Comparison of ENCODE assay signal across 8 cellular contexts in genomic region chr16:4415538-4416199, GRCh38. TPM values are rescaled to one million over a fixed set of nuclear protein-coding genes. Genes with fewer than 3 reads are reported as not detected.
DNase-seq lines count a peak whose midpoint lies in the region.

No MANE protein-coding gene starts in this region.

- peak overlapping the region; percentile 66 for H3K4me3 ChIP-seq in ectodermal cell (ENCODE audit: insufficient read depth, low read depth, low read length)

- peaks cover 37% of the 10 kb centered on the region for H3K4me1 Mint-ChIP-seq in activated CD4-positive, alpha-beta memory T cell treated with anti-CD3 and anti-CD28 coated beads for 36 hours (ENCODE audit: low read depth)

- H3K4me3 Mint-ChIP-seq in activated CD4-positive, alpha-beta memory T cell treated with anti-CD3 and anti-CD28 coated beads for 36 hours: peak overlapping the region; percentile 88

- POLR2A ChIA-PET in activated CD4-positive, alpha-beta memory T cell treated with anti-CD3 and anti-CD28 coated beads for 36 hours (lab: Charles Lee): interaction anchor here (0.5 to 3.4 kb wide), 9 partner anchors 10 to 278 kb away, joined by 3 to 18 read pairs (median 4); partner anchors contain the start of genes CDIP1, DNAJA3, HMOX2 and NMRAL1

- no peaks in the 10 kb centered on the region for H3K9me3 Mint-ChIP-seq in activated CD4-positive, alpha-beta memory T cell treated with anti-CD3 and anti-CD28 coated beads for 36 hours

- intact Hi-C loops in activated CD4-positive, alpha-beta memory T cell treated with anti-CD3 and anti-CD28 coated beads for 36 hours (cut with micrococcal nuclease): loop anchor here (2.0 to 10.0 kb wide), 5 partner anchors 61 to 209 kb away; partner anchors contain the start of genes HMOX2, MGRN1 and TFAP4

- no peak overlapping the region for H3K27ac ChIP-seq in ectodermal cell (ENCODE audit: insufficient read depth, low read depth, low read length, poor library complexity, severe bottlenecking)

- H3K36me3 Mint-ChIP-seq in activated CD4-positive, alpha-beta memory T cell treated with anti-CD3 and anti-CD28 coated beads for 36 hours: peaks cover 27% of the 10 kb centered on the region

- H3K27me3 ChIP-seq in ectodermal cell (ENCODE audit: control insufficient read depth, insufficient read depth, low read length, poor library complexity, severe bottlenecking): peaks cover 23% of the 10 kb centered on the region

- H3K9me3 ChIP-seq in ectodermal cell (ENCODE audit: control insufficient read depth, low read length): no peaks in the 10 kb centered on the region

- no peaks in the 10 kb centered on the region for H3K36me3 ChIP-seq in ectodermal cell (ENCODE audit: control insufficient read depth, insufficient read depth, low read length)

- H3K27ac Mint-ChIP-seq in activated CD4-positive, alpha-beta memory T cell treated with anti-CD3 and anti-CD28 coated beads for 36 hours: peak overlapping the region; percentile 88

- CTCF ChIA-PET in activated CD4-positive, alpha-beta memory T cell treated with anti-CD3 and anti-CD28 coated beads for 36 hours (lab: Charles Lee): interaction anchor here (1.0 to 9.8 kb wide), 6 partner anchors 10 to 235 kb away, joined by 3 to 67 read pairs (median 5); partner anchors contain the start of gene DNAJA3

- H3K4me1 ChIP-seq in ectodermal cell (ENCODE audit: control insufficient read depth, insufficient read depth, low read length): no peaks in the 10 kb centered on the region

- WGBS in ectodermal cell, 2 experiments: 7 to 8% methylated on average over 44 of the region's 44 CpGs

- DNase-seq in NCI-H82 (lab: John Stamatoyannopoulos, UW) (peak; percentile 34), NCI-H82 treated with DMSO at 0.1 percent for 48 hours (lab: John Stamatoyannopoulos, UW; ENCODE audit: unreplicated experiment) (no peak), LoVo (ENCODE audit: low spot score) (peak; percentile 27), medulla oblongata (ENCODE audit: extremely low spot score) (peak; percentile 84), middle frontal gyrus (ENCODE audit: extremely low spot score, low spot score) (no peak)
- peak; percentile 76 for DNase-seq in activated CD4-positive, alpha-beta memory T cell treated with anti-CD3 and anti-CD28 coated beads for 36 hours
- DNase-seq in stimulated activated CD8-positive, alpha-beta memory T cell treated with anti-CD3 and anti-CD28 coated beads, Interleukin-4, amount 100 ng/mL, for 48 hours: peak; percentile 73

- no peaks in the 10 kb centered on the region for H3K27me3 Mint-ChIP-seq in activated CD4-positive, alpha-beta memory T cell treated with anti-CD3 and anti-CD28 coated beads for 36 hours

RNA-seq across cellular contexts. Expression of gene CORO7, which starts 0.7 kb away (rescaled TPM):
- total RNA-seq in activated CD4-positive, alpha-beta memory T cell treated with anti-CD3 and anti-CD28 coated beads for 36 hours: 100 to 1,000 TPM in 1 of 2 experiments, 10 to 100 TPM in 1; 90.4 to 101 TPM
- 14.3 TPM for polyA plus RNA-seq in ectodermal cell (2013, experiment 1 of 4)
- 17.3 TPM for polyA plus RNA-seq in ectodermal cell (2013, experiment 2 of 4)
- polyA plus RNA-seq in ectodermal cell (2013, experiment 3 of 4): 13.8 TPM
- polyA plus RNA-seq in ectodermal cell (2013, experiment 4 of 4): 15.1 TPM

RNA-seq across cellular contexts. Expression of gene DNAJA3, which starts 10.0 kb away (rescaled TPM):
- 10 to 100 TPM; 74.6 to 75.0 TPM for total RNA-seq in activated CD4-positive, alpha-beta memory T cell treated with anti-CD3 and anti-CD28 coated beads for 36 hours
- 39.7 TPM for polyA plus RNA-seq in ectodermal cell (2013, experiment 1 of 4)
- polyA plus RNA-seq in ectodermal cell (2013, experiment 2 of 4): 42.9 TPM
- polyA plus RNA-seq in ectodermal cell (2013, experiment 3 of 4): 38.2 TPM
- polyA plus RNA-seq in ectodermal cell (2013, experiment 4 of 4): 34.1 TPM

RNA-seq across cellular contexts. Expression of gene VASN, which starts 44.0 kb away (rescaled TPM):
- under 1 TPM in 1 of 2 experiments, not detected in 1; 0.07 TPM for total RNA-seq in activated CD4-positive, alpha-beta memory T cell treated with anti-CD3 and anti-CD28 coated beads for 36 hours
- polyA plus RNA-seq in ectodermal cell (2013, experiment 1 of 4): 16.2 TPM
- polyA plus RNA-seq in ectodermal cell (2013, experiment 2 of 4): 13.3 TPM
- 14.9 TPM for polyA plus RNA-seq in ectodermal cell (2013, experiment 3 of 4)
- polyA plus RNA-seq in ectodermal cell (2013, experiment 4 of 4): 16.3 TPM

RNA-seq across cellular contexts. Expression of gene NMRAL1, which starts 58.8 kb away (rescaled TPM):
- 10 to 100 TPM; 50.5 to 55.0 TPM for total RNA-seq in activated CD4-positive, alpha-beta memory T cell treated with anti-CD3 and anti-CD28 coated beads for 36 hours
- 53.5 TPM for polyA plus RNA-seq in ectodermal cell (2013, experiment 1 of 4)
- polyA plus RNA-seq in ectodermal cell (2013, experiment 2 of 4): 55.1 TPM
- 38.3 TPM for polyA plus RNA-seq in ectodermal cell (2013, experiment 3 of 4)
- polyA plus RNA-seq in ectodermal cell (2013, experiment 4 of 4): 42.8 TPM

Comparison
In these comparisons a context has a peak if more than half of its experiments do, and no peak if none do; other contexts are left out.
1. DNase-seq: peak in NCI-H82 (single experiment), LoVo (single experiment), activated CD4-positive, alpha-beta memory T cell treated with anti-CD3 and anti-CD28 coated beads for 36 hours (single experiment), medulla oblongata (single experiment) and stimulated activated CD8-positive, alpha-beta memory T cell treated with anti-CD3 and anti-CD28 coated beads, Interleukin-4, amount 100 ng/mL, for 48 hours (single experiment); none in NCI-H82 treated with DMSO at 0.1 percent for 48 hours (single experiment) and middle frontal gyrus (single experiment).